In genomic region chr7:66877577-66878300, GRCh38 we compare ENCODE assay signal across 10 cellular contexts. TPM values are rescaled to one million over a fixed set of nuclear protein-coding genes. Genes with fewer than 3 reads are reported as not detected.
A peak's percentile ranks its signal among the peaks of the same experiment; 100 is the strongest.
DNase-seq lines count a peak whose midpoint lies in the region; ATAC-seq and TF ChIP-seq lines count a peak whose summit lies in the region.
"Had no signal": no experiment of that assay in that cellular context is flagged by ENCODE, and none has a peak within 500 bp of the region (broad histone marks: within the 10 kb centered on the region; RNA-seq: fewer than 3 reads in every experiment).

No MANE protein-coding gene starts in this region.

- H3K4me1 ChIP-seq in adrenal gland (replicated peaks in 1 of 2), result no peaks in the 10 kb centered on the region

- no peak overlapping the region for H3K27ac ChIP-seq in dorsolateral prefrontal cortex
- H3K27ac ChIP-seq in adrenal gland, result no peak overlapping the region

- no peaks in the 10 kb centered on the region for H3K27me3 Mint-ChIP-seq in activated CD8-positive, alpha-beta T cell treated with anti-CD3 and anti-CD28 coated beads, Interleukin-2, amount 10 ng/mL, durations not matched to agents 7 days and 5 days (ENCODE audit: low read depth)
- H3K27me3 Mint-ChIP-seq: activated naive CD8-positive, alpha-beta T cell had no signal

- CTCF ChIA-PET in activated CD8-positive, alpha-beta T cell treated with anti-CD3 and anti-CD28 coated beads, Interleukin-2, amount 10 ng/mL, durations not matched to agents 7 days and 5 days (lab: Charles Lee), result no interaction called here

- H3K9me3 Mint-ChIP-seq in activated CD8-positive, alpha-beta T cell treated with anti-CD3 and anti-CD28 coated beads, Interleukin-2, amount 10 ng/mL, durations not matched to agents 7 days and 5 days (ENCODE audit: insufficient read depth), result no peaks in the 10 kb centered on the region

- no peaks in the 10 kb centered on the region for H3K36me3 Mint-ChIP-seq in activated CD8-positive, alpha-beta T cell treated with anti-CD3 and anti-CD28 coated beads, Interleukin-2, amount 10 ng/mL, durations not matched to agents 7 days and 5 days (ENCODE audit: low read depth)

- POLR2A ChIA-PET in activated CD8-positive, alpha-beta T cell treated with anti-CD3 and anti-CD28 coated beads, Interleukin-2, amount 10 ng/mL, durations not matched to agents 7 days and 5 days (lab: Charles Lee), result interaction anchor here (0.6 to 1.5 kb wide), 2 partner anchors 17 to 33 kb away, joined by 3 to 7 read pairs; no protein-coding TSS in a partner anchor

- 90 to 96% (median 91%) methylated on average over 1 of the region's 1 CpG for WGBS in adrenal gland, 4 donors

- H3K4me3 ChIP-seq in GM12864 (ENCODE audit: low read depth, low read length), result no peak overlapping the region; the same call in 1 of the 2 replicates
- no peak overlapping the region for H3K4me3 ChIP-seq in dorsolateral prefrontal cortex
- no peak overlapping the region for H3K4me3 ChIP-seq in adrenal gland

- DNase-seq in GM12864 (ENCODE audit: low read depth) (peak; percentile 45), dorsolateral prefrontal cortex (no peak), left colon (no peak), adrenal gland (no peak), NCI-H2196 (lab: John Stamatoyannopoulos, UW; ENCODE audit: unreplicated experiment) (no peak)
- no peak for DNase-seq in activated CD8-positive, alpha-beta T cell treated with anti-CD3 and anti-CD28 coated beads, Interleukin-2, amount 10 ng/mL, durations not matched to agents 7 days and 5 days
- DNase-seq: NK-92 treated with Interleukin-12 subunit alpha and Interleukin-12 subunit beta, amount 100 ng/mL, for 24 hours had no signal

- H3K27me3 ChIP-seq in dorsolateral prefrontal cortex, result no peaks in the 10 kb centered on the region
- no peaks in the 10 kb centered on the region for H3K27me3 ChIP-seq in adrenal gland

- H3K36me3 ChIP-seq in adrenal gland (replicated peaks in 1 of 2), result no peaks in the 10 kb centered on the region

- TF ChIP-seq POLR2A in adrenal gland (IDR thresholded peaks at IDR 0.05), result no peak

- ATAC-seq in GM19467 (IDR thresholded peaks at IDR 0.05; ENCODE audit: unreplicated experiment), result peak; percentile 60
- ATAC-seq in HG03342 (IDR thresholded peaks at IDR 0.05; ENCODE audit: unreplicated experiment), result peak; percentile 100
- no peak for ATAC-seq in activated CD8-positive, alpha-beta T cell treated with anti-CD3 and anti-CD28 coated beads, Interleukin-2, amount 10 ng/mL, durations not matched to agents 7 days and 5 days
- ATAC-seq in left colon, result no peak

- intact Hi-C loops in dorsolateral prefrontal cortex (cut with DNase I), result no loop called here
- intact Hi-C loops in left colon (cut with DNase I, micrococcal nuclease), result no loop called here
- intact Hi-C loops in adrenal gland (cut with DNase I), result no loop called here

- no peak overlapping the region for H3K4me3 Mint-ChIP-seq in activated CD8-positive, alpha-beta T cell treated with anti-CD3 and anti-CD28 coated beads, Interleukin-2, amount 10 ng/mL, durations not matched to agents 7 days and 5 days
- H3K4me3 Mint-ChIP-seq: activated naive CD8-positive, alpha-beta T cell had no signal

- H3K27ac Mint-ChIP-seq in activated CD8-positive, alpha-beta T cell treated with anti-CD3 and anti-CD28 coated beads, Interleukin-2, amount 10 ng/mL, durations not matched to agents 7 days and 5 days, result peak overlapping the region; percentile 31
- H3K27ac Mint-ChIP-seq: activated naive CD8-positive, alpha-beta T cell had no signal

- TF ChIP-seq CTCF in GM12864 (IDR thresholded peaks at IDR 0.05; ENCODE audit: low read depth, low read length, missing control alignments) (no peak), dorsolateral prefrontal cortex (IDR thresholded peaks at IDR 0.05 in 54 of 56, conservative IDR thresholded peaks at IDR 0.05 in 2 of 56; ENCODE audit: low read depth in 1 of 56, partially characterized antibody in 56 of 56) (no peak), adrenal gland (IDR thresholded peaks at IDR 0.05) (no peak)

- no peaks in the 10 kb centered on the region for H3K9me3 ChIP-seq in adrenal gland (replicated peaks in 1 of 3)

- peaks cover 8% of the 10 kb centered on the region for H3K4me1 Mint-ChIP-seq in activated CD8-positive, alpha-beta T cell treated with anti-CD3 and anti-CD28 coated beads, Interleukin-2, amount 10 ng/mL, durations not matched to agents 7 days and 5 days (ENCODE audit: low read depth)

RNA-seq across cellular contexts. Expression of gene TMEM248, which starts 43.3 kb away (rescaled TPM):
- 10 to 100 TPM; 80.0 to 91.4 TPM for total RNA-seq in activated CD8-positive, alpha-beta T cell treated with anti-CD3 and anti-CD28 coated beads, Interleukin-2, amount 10 ng/mL, durations not matched to agents 7 days and 5 days
- total RNA-seq in dorsolateral prefrontal cortex (100 to 1,000 TPM in 4 of 120 experiments, 10 to 100 TPM in 116; 55.9 to 106 (median 78.3) TPM), left colon (100 to 1,000 TPM; 121 TPM), adrenal gland (100 to 1,000 TPM; 102 to 161 (median 133) TPM)
- 10 to 100 TPM; 16.6 to 82.5 (median 23.9) TPM for polyA plus RNA-seq in adrenal gland

Comparison
In these comparisons a context has a peak if more than half of its experiments do, and no peak if none do; other contexts are left out.
1. ATAC-seq: peak in GM19467 (single experiment) and HG03342 (single experiment); none in activated CD8-positive, alpha-beta T cell treated with anti-CD3 and anti-CD28 coated beads, Interleukin-2, amount 10 ng/mL, durations not matched to agents 7 days and 5 days (single experiment) and left colon (single experiment).